ENCODE assay signal across 2 cellular contexts in the genomic region with DNA sequence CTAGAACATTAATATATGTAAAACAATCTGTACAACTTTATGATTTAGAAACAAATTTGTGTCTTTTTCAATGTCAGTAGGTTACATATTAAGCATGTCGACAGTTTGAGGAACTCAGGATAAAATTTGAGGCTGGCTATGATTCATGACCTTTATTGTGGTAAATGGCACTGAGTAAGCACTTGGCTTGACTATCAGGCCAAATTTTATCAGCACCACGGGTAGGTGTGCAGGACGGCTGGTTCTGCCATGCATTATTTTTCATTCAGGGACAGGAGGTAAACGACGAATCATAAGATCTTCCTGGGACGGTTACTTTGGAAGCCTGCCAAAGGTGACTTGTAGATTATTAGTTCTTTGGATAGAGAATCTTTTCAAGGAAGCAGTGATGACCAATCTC.
TF ChIP-seq lines count a peak whose summit lies in the region.

No MANE protein-coding gene starts in this region.

TF ChIP-seq in HCT116, 20 proteins besides CTCF, POLR2A, EP300 and RAD21:
- TF ChIP-seq, protein P1, sequence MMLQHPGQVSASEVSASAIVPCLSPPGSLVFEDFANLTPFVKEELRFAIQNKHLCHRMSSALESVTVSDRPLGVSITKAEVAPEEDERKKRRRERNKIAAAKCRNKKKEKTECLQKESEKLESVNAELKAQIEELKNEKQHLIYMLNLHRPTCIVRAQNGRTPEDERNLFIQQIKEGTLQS (IDR thresholded peaks at IDR 0.05), result no peak
- no peak for TF ChIP-seq ZNF274 (IDR thresholded peaks at IDR 0.05; ENCODE audit: low read depth, low read length)
- TF ChIP-seq FOSL1 (IDR thresholded peaks at IDR 0.05; ENCODE audit: low read depth), result peak; percentile 82
- TF ChIP-seq JUND (IDR thresholded peaks at IDR 0.05), result peak; percentile 81
- TF ChIP-seq CBX3 (IDR thresholded peaks at IDR 0.05; ENCODE audit: low read depth), result peak; percentile 61
- peak; percentile 26; the same call in 1 of the 2 replicates for TF ChIP-seq POLR2AphosphoS5 (IDR thresholded peaks at IDR 0.05; ENCODE audit: low read depth, low read length)
- TF ChIP-seq CEBPB (IDR thresholded peaks at IDR 0.05; ENCODE audit: low read depth), result no peak; the same call in 1 of the 2 replicates
- TF ChIP-seq, protein P2, sequence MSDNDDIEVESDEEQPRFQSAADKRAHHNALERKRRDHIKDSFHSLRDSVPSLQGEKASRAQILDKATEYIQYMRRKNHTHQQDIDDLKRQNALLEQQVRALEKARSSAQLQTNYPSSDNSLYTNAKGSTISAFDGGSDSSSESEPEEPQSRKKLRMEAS (IDR thresholded peaks at IDR 0.05), result peak; percentile 62
- TF ChIP-seq ELF1 (IDR thresholded peaks at IDR 0.05; ENCODE audit: borderline replicate concordance, low read depth), result no peak; the same call in 1 of the 2 replicates
- no peak for TF ChIP-seq TCF7L2 (IDR thresholded peaks at IDR 0.05; ENCODE audit: borderline replicate concordance, extremely low read depth, insufficient read depth, insufficient read length)
- peak; percentile 66 for TF ChIP-seq SRF (IDR thresholded peaks at IDR 0.05; ENCODE audit: low read depth)
- TF ChIP-seq EZH2 (IDR thresholded peaks at IDR 0.05), result no peak
- peak; percentile 69; the same call in 1 of the 2 replicates for TF ChIP-seq SIN3A (IDR thresholded peaks at IDR 0.05; ENCODE audit: low read depth)
- no peak for TF ChIP-seq EZH2phosphoT487 (IDR thresholded peaks at IDR 0.05; ENCODE audit: borderline replicate concordance)
- no peak for TF ChIP-seq YY1 (IDR thresholded peaks at IDR 0.05; ENCODE audit: extremely low read depth, insufficient replicate concordance, low read depth, low read length)
- no peak for TF ChIP-seq ZFX (IDR thresholded peaks at IDR 0.05)
- TF ChIP-seq, protein P3, sequence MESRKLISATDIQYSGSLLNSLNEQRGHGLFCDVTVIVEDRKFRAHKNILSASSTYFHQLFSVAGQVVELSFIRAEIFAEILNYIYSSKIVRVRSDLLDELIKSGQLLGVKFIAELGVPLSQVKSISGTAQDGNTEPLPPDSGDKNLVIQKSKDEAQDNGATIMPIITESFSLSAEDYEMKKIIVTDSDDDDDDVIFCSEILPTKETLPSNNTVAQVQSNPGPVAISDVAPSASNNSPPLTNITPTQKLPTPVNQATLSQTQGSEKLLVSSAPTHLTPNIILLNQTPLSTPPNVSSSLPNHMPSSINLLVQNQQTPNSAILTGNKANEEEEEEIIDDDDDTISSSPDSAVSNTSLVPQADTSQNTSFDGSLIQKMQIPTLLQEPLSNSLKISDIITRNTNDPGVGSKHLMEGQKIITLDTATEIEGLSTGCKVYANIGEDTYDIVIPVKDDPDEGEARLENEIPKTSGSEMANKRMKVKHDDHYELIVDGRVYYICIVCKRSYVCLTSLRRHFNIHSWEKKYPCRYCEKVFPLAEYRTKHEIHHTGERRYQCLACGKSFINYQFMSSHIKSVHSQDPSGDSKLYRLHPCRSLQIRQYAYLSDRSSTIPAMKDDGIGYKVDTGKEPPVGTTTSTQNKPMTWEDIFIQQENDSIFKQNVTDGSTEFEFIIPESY (IDR thresholded peaks at IDR 0.05; ENCODE audit: extremely low read depth, insufficient replicate concordance, low read length), result no peak
- no peak for TF ChIP-seq EGR1 (IDR thresholded peaks at IDR 0.05; ENCODE audit: low read depth)
- TF ChIP-seq, protein P4, sequence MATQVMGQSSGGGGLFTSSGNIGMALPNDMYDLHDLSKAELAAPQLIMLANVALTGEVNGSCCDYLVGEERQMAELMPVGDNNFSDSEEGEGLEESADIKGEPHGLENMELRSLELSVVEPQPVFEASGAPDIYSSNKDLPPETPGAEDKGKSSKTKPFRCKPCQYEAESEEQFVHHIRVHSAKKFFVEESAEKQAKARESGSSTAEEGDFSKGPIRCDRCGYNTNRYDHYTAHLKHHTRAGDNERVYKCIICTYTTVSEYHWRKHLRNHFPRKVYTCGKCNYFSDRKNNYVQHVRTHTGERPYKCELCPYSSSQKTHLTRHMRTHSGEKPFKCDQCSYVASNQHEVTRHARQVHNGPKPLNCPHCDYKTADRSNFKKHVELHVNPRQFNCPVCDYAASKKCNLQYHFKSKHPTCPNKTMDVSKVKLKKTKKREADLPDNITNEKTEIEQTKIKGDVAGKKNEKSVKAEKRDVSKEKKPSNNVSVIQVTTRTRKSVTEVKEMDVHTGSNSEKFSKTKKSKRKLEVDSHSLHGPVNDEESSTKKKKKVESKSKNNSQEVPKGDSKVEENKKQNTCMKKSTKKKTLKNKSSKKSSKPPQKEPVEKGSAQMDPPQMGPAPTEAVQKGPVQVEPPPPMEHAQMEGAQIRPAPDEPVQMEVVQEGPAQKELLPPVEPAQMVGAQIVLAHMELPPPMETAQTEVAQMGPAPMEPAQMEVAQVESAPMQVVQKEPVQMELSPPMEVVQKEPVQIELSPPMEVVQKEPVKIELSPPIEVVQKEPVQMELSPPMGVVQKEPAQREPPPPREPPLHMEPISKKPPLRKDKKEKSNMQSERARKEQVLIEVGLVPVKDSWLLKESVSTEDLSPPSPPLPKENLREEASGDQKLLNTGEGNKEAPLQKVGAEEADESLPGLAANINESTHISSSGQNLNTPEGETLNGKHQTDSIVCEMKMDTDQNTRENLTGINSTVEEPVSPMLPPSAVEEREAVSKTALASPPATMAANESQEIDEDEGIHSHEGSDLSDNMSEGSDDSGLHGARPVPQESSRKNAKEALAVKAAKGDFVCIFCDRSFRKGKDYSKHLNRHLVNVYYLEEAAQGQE (IDR thresholded peaks at IDR 0.05; ENCODE audit: low read depth), result no peak
- TF ChIP-seq SP1 (IDR thresholded peaks at IDR 0.05; ENCODE audit: low read depth), result peak; percentile 65

TF ChIP-seq in HepG2, 621 proteins besides CTCF, POLR2A, EP300 and RAD21:
- TF ChIP-seq AGO2 (optimal IDR thresholded peaks at IDR 0.05; ENCODE audit: low read depth, low read length) (no peak), ZFP37 (CRISPR knock-in tag; IDR thresholded peaks at IDR 0.05; ENCODE audit: borderline replicate concordance) (no peak), SRF (IDR thresholded peaks at IDR 0.05; ENCODE audit: low read depth, low read length) (no peak), NR2F6 (IDR thresholded peaks at IDR 0.05) (no peak), NR2F6 (CRISPR knock-in tag; IDR thresholded peaks at IDR 0.05) (no peak), ZNF749 (CRISPR knock-in tag; IDR thresholded peaks at IDR 0.05; ENCODE audit: borderline replicate concordance) (no peak), ZNF569 (CRISPR knock-in tag; IDR thresholded peaks at IDR 0.05; ENCODE audit: borderline replicate concordance) (no peak), SKI (IDR thresholded peaks at IDR 0.05; ENCODE audit: partially characterized antibody) (no peak), ZNF343 (CRISPR knock-in tag; IDR thresholded peaks at IDR 0.05) (no peak), RFXANK (CRISPR knock-in tag; IDR thresholded peaks at IDR 0.05) (no peak), ZC3H13 (CRISPR knock-in tag; IDR thresholded peaks at IDR 0.05) (no peak), ZNF34 (CRISPR knock-in tag; IDR thresholded peaks at IDR 0.05; ENCODE audit: borderline replicate concordance) (no peak), ZNF432 (CRISPR knock-in tag; IDR thresholded peaks at IDR 0.05; ENCODE audit: borderline replicate concordance) (no peak), ZNF777 (CRISPR knock-in tag; IDR thresholded peaks at IDR 0.05) (no peak), ZSCAN25 (CRISPR knock-in tag; IDR thresholded peaks at IDR 0.05) (no peak), ZSCAN29 (CRISPR knock-in tag; conservative IDR thresholded peaks at IDR 0.05) (no peak), CENPX (CRISPR knock-in tag; IDR thresholded peaks at IDR 0.05) (no peak)
- TF ChIP-seq, protein P5, sequence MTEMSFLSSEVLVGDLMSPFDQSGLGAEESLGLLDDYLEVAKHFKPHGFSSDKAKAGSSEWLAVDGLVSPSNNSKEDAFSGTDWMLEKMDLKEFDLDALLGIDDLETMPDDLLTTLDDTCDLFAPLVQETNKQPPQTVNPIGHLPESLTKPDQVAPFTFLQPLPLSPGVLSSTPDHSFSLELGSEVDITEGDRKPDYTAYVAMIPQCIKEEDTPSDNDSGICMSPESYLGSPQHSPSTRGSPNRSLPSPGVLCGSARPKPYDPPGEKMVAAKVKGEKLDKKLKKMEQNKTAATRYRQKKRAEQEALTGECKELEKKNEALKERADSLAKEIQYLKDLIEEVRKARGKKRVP (CRISPR knock-in tag; IDR thresholded peaks at IDR 0.05), result no peak
- TF ChIP-seq, protein P6, sequence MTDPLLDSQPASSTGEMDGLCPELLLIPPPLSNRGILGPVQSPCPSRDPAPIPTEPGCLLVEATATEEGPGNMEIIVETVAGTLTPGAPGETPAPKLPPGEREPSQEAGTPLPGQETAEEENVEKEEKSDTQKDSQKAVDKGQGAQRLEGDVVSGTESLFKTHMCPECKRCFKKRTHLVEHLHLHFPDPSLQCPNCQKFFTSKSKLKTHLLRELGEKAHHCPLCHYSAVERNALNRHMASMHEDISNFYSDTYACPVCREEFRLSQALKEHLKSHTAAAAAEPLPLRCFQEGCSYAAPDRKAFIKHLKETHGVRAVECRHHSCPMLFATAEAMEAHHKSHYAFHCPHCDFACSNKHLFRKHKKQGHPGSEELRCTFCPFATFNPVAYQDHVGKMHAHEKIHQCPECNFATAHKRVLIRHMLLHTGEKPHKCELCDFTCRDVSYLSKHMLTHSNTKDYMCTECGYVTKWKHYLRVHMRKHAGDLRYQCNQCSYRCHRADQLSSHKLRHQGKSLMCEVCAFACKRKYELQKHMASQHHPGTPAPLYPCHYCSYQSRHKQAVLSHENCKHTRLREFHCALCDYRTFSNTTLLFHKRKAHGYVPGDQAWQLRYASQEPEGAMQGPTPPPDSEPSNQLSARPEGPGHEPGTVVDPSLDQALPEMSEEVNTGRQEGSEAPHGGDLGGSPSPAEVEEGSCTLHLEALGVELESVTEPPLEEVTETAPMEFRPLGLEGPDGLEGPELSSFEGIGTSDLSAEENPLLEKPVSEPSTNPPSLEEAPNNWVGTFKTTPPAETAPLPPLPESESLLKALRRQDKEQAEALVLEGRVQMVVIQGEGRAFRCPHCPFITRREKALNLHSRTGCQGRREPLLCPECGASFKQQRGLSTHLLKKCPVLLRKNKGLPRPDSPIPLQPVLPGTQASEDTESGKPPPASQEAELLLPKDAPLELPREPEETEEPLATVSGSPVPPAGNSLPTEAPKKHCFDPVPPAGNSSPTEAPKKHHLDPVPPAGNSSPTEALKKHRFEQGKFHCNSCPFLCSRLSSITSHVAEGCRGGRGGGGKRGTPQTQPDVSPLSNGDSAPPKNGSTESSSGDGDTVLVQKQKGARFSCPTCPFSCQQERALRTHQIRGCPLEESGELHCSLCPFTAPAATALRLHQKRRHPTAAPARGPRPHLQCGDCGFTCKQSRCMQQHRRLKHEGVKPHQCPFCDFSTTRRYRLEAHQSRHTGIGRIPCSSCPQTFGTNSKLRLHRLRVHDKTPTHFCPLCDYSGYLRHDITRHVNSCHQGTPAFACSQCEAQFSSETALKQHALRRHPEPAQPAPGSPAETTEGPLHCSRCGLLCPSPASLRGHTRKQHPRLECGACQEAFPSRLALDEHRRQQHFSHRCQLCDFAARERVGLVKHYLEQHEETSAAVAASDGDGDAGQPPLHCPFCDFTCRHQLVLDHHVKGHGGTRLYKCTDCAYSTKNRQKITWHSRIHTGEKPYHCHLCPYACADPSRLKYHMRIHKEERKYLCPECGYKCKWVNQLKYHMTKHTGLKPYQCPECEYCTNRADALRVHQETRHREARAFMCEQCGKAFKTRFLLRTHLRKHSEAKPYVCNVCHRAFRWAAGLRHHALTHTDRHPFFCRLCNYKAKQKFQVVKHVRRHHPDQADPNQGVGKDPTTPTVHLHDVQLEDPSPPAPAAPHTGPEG (CRISPR knock-in tag; IDR thresholded peaks at IDR 0.05), result no peak
- TF ChIP-seq, protein P7, sequence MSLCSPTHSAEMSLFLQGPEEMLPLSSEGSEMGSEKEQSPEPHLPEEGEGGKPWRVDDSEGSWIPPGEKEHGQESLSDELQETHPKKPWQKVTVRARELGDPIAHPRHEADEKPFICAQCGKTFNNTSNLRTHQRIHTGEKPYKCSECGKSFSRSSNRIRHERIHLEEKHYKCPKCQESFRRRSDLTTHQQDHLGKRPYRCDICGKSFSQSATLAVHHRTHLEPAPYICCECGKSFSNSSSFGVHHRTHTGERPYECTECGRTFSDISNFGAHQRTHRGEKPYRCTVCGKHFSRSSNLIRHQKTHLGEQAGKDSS (CRISPR knock-in tag; IDR thresholded peaks at IDR 0.05; ENCODE audit: borderline replicate concordance, low read depth), result no peak
